8 cellular contexts compared by ENCODE assay signal in genomic region chr17:3710951-3711383, GRCh38. TPM values are rescaled to one million over a fixed set of nuclear protein-coding genes. Genes with fewer than 3 reads are reported as not detected.
DNase-seq lines count a peak whose midpoint lies in the region; ATAC-seq and TF ChIP-seq lines count a peak whose summit lies in the region.

No MANE protein-coding gene starts in this region.

- H3K27me3 ChIP-seq in Peyer's patch (no peaks in the 10 kb centered on the region), testis (no peaks in the 10 kb centered on the region)

- no peak overlapping the region for H3K27ac Mint-ChIP-seq in mesothelial cell of epicardium

- H3K9me3 ChIP-seq in Peyer's patch (no peaks in the 10 kb centered on the region), testis (no peaks in the 10 kb centered on the region)

- TF ChIP-seq POLR2A in Peyer's patch (IDR thresholded peaks at IDR 0.05) (no peak), testis (IDR thresholded peaks at IDR 0.05) (no peak)

- ATAC-seq in GM18870 (IDR thresholded peaks at IDR 0.05; ENCODE audit: unreplicated experiment) (peak; percentile 93), HG02884 (IDR thresholded peaks at IDR 0.05; ENCODE audit: unreplicated experiment) (peak; percentile 90)

- intact Hi-C loops in testis (cut with DNase I; ENCODE audit: low total_unique reads), result no loop called here

- no peaks in the 10 kb centered on the region for H3K4me1 Mint-ChIP-seq in mesothelial cell of epicardium

- H3K4me1 ChIP-seq in Peyer's patch (peaks cover 0 to 6% (median 3%) of the 10 kb centered on the region in 4 donors), testis (no peaks in the 10 kb centered on the region)

- no peak overlapping the region for H3K4me3 Mint-ChIP-seq in mesothelial cell of epicardium

- H3K27ac ChIP-seq in Peyer's patch, result peak overlapping the region in 3 of 4 donors; percentile 25 to 76 (median 46)
- no peak overlapping the region for H3K27ac ChIP-seq in testis

- TF ChIP-seq CTCF in Peyer's patch (IDR thresholded peaks at IDR 0.05) (no peak), testis (IDR thresholded peaks at IDR 0.05) (no peak), mesothelial cell of epicardium (IDR thresholded peaks at IDR 0.05; ENCODE audit: unreplicated experiment) (no peak)

- H3K4me3 ChIP-seq in Peyer's patch, result peak overlapping the region in 1 of 4 donors; percentile 18
- no peak overlapping the region for H3K4me3 ChIP-seq in testis

- H3K36me3 ChIP-seq in Peyer's patch (peaks cover 0 to 26% (median 0%) of the 10 kb centered on the region in 3 donors), testis (ENCODE audit: low read depth, missing control alignments) (no peaks in the 10 kb centered on the region)

- no peaks in the 10 kb centered on the region for H3K9me3 Mint-ChIP-seq in mesothelial cell of epicardium

- H3K27me3 Mint-ChIP-seq in mesothelial cell of epicardium (ENCODE audit: low read depth), result no peaks in the 10 kb centered on the region

- WGBS in testis, 2 donors, result 73 to 78% methylated on average over 5 of the region's 5 CpGs

- peaks cover 10% of the 10 kb centered on the region for H3K36me3 Mint-ChIP-seq in mesothelial cell of epicardium

- peak in 2 of 3 donors; percentile 73 to 84 for DNase-seq in Peyer's patch
- peak; percentile 47 for DNase-seq in activated T-helper 9 cell treated with anti-CD3 and anti-CD28 coated beads, Interleukin-2, amount 50 U/mL, for 16 hours (ENCODE audit: low read depth)
- DNase-seq in pons (ENCODE audit: low spot score), result peak; percentile 41
- DNase-seq in NCI-H1436 (lab: John Stamatoyannopoulos, UW), result no peak
- no peak for DNase-seq in testis
- no peak for DNase-seq in mesothelial cell of epicardium (ENCODE audit: low spot score in 2 of 2, unreplicated experiment in 2 of 2)

RNA-seq across cellular contexts. Expression of gene HASPIN, which starts 12.7 kb away (rescaled TPM):
- total RNA-seq in Peyer's patch, result 1 to 10 TPM in 1 of 4 donors, not detected in 3; 1.2 TPM
- 10 to 100 TPM; 14.9 to 16.7 TPM for total RNA-seq in testis
- polyA plus RNA-seq in testis (ENCODE audit: insufficient read depth, low read depth, low replicate concordance), result 20.5 TPM
- total RNA-seq in mesothelial cell of epicardium, result 4.2 to 5.2 TPM (median 4.4 TPM) in 3 replicates

RNA-seq across cellular contexts. Expression of gene P2RX5, which starts 15.0 kb away (rescaled TPM):
- 100 to 1,000 TPM in 1 of 4 donors, 1 to 10 TPM in 3; 1.2 to 103 (median 5.7) TPM for total RNA-seq in Peyer's patch
- 1 to 10 TPM; 2.0 to 3.0 TPM for total RNA-seq in testis
- polyA plus RNA-seq in testis (ENCODE audit: insufficient read depth, low read depth, low replicate concordance), result 3.7 TPM
- 0.18 to 0.66 TPM (median 0.24 TPM) in 3 replicates for total RNA-seq in mesothelial cell of epicardium

RNA-seq across cellular contexts. Expression of gene EMC6, which starts 42.4 kb away (rescaled TPM):
- 10 to 100 TPM; 12.6 to 28.1 (median 21.0) TPM for total RNA-seq in Peyer's patch
- 10 to 100 TPM; 39.0 to 46.5 TPM for total RNA-seq in testis
- 74.1 TPM for polyA plus RNA-seq in testis (ENCODE audit: insufficient read depth, low read depth, low replicate concordance)
- 33.1 to 36.5 TPM (median 33.6 TPM) in 3 replicates for total RNA-seq in mesothelial cell of epicardium

RNA-seq across cellular contexts. Expression of gene TAX1BP3, which starts 42.6 kb away (rescaled TPM):
- total RNA-seq in Peyer's patch, result 100 to 1,000 TPM; 113 to 386 (median 239) TPM
- 100 to 1,000 TPM; 150 to 212 TPM for total RNA-seq in testis
- polyA plus RNA-seq in testis (ENCODE audit: insufficient read depth, low read depth, low replicate concordance), result 93.6 TPM
- total RNA-seq in mesothelial cell of epicardium, result 133 to 136 TPM (median 135 TPM) in 3 replicates

Comparison
In these comparisons a context has a peak if more than half of its experiments do, and no peak if none do; other contexts are left out.
1. DNase-seq: peak in Peyer's patch (2 of 3), activated T-helper 9 cell treated with anti-CD3 and anti-CD28 coated beads, Interleukin-2, amount 50 U/mL, for 16 hours (single experiment) and pons (single experiment); none in NCI-H1436 (single experiment), testis (single experiment) and mesothelial cell of epicardium (0 of 2).
2. H3K27ac ChIP-seq: peak in Peyer's patch (3 of 4); none in testis (0 of 2).